ENCODE assay signal across 14 cellular contexts in the genomic region with DNA sequence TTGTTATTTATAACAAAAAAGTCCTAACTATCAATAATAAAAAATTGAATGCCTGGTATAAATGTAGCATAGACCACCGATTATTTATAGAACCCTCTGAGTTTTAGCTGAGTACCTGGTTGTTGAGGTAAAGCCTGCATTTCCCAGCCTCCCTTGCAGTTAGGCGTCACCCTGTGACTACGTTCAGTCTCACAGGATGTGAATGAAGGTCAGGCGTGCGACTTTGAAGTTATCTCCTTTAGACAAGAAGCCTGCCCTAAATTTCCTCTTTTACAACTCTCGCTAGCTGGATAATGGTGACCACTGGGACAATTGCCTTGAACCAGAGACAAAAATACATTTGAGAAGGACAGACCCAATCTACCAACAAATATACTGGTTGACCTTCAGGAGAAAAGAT.
DNase-seq lines count a peak whose midpoint lies in the region; ATAC-seq and TF ChIP-seq lines count a peak whose summit lies in the region.
"Had no signal": no experiment of that assay in that cellular context is flagged by ENCODE, and none has a peak within 500 bp of the region (broad histone marks: within the 10 kb centered on the region; RNA-seq: fewer than 3 reads in every experiment).

No MANE protein-coding gene starts in this region.

- no peaks in the 10 kb centered on the region for H3K27me3 Mint-ChIP-seq in activated naive CD4-positive, alpha-beta T cell treated with anti-CD3 and anti-CD28 coated beads, Interleukin-2, amount 10 ng/mL, durations not matched to agents 7 days and 5 days
- H3K27me3 Mint-ChIP-seq in activated B cell treated with CpG ODN at 0.5 μM for 24 hours (no peaks in the 10 kb centered on the region), immature natural killer cell (ENCODE audit: low read depth in 3 of 3) (peaks cover 0 to 3% (median 0%) of the 10 kb centered on the region in 3 donors)

- TF ChIP-seq CTCF in activated B cell treated with CpG ODN at 0.5 μM for 24 hours (IDR thresholded peaks at IDR 0.05) (no peak), esophagus squamous epithelium (IDR thresholded peaks at IDR 0.05) (no peak)

- H3K4me1 Mint-ChIP-seq in activated naive CD4-positive, alpha-beta T cell treated with anti-CD3 and anti-CD28 coated beads, Interleukin-2, amount 10 ng/mL, durations not matched to agents 7 days and 5 days, result peaks cover 60% of the 10 kb centered on the region
- H3K4me1 Mint-ChIP-seq in activated B cell treated with CpG ODN at 0.5 μM for 24 hours (peaks cover 67% of the 10 kb centered on the region), immature natural killer cell (peaks cover 15 to 26% of the 10 kb centered on the region in 2 donors)

- peak overlapping the region; percentile 83 for H3K27ac Mint-ChIP-seq in activated naive CD4-positive, alpha-beta T cell treated with anti-CD3 and anti-CD28 coated beads, Interleukin-2, amount 10 ng/mL, durations not matched to agents 7 days and 5 days
- peak overlapping the region; percentile 72 for H3K27ac Mint-ChIP-seq in activated B cell treated with CpG ODN at 0.5 μM for 24 hours
- peak overlapping the region in 3 of 6 donors; percentile 16 to 41 (median 33) for H3K27ac Mint-ChIP-seq in immature natural killer cell

- no peaks in the 10 kb centered on the region for H3K36me3 ChIP-seq in esophagus squamous epithelium
- H3K36me3 ChIP-seq: WERI-Rb-1 had no signal

- peak; percentile 55 for DNase-seq in activated naive CD4-positive, alpha-beta T cell treated with anti-CD3 and anti-CD28 coated beads, Interleukin-2, amount 10 ng/mL, durations not matched to agents 7 days and 5 days
- no peak for DNase-seq in activated naive CD4-positive, alpha-beta T cell treated with anti-CD3 and anti-CD28 coated beads, Interleukin-2, amount 50 U/mL, for 16 hours
- DNase-seq in activated B cell treated with CpG ODN at 0.5 μM for 24 hours, result no peak
- DNase-seq in immature natural killer cell, result peak; percentile 13 to 20 (median 16)
- DNase-seq in esophagus squamous epithelium (lab: John Stamatoyannopoulos, UW), result no peak
- DNase-seq: activated T-cell treated with anti-CD3 and anti-CD28 coated beads, Interleukin-2, amount 50 U/mL, for 1 hour; amygdala; foreskin fibroblast; GDM1; right cardiac atrium; WERI-Rb-1 had no signal

- no peak overlapping the region for H3K27ac ChIP-seq in esophagus squamous epithelium
- H3K27ac ChIP-seq: WERI-Rb-1 had no signal

- no peak for TF ChIP-seq POLR2A in esophagus squamous epithelium (IDR thresholded peaks at IDR 0.05)

- H3K4me3 ChIP-seq in esophagus squamous epithelium, result no peak overlapping the region

- no peaks in the 10 kb centered on the region for H3K27me3 ChIP-seq in esophagus squamous epithelium

- H3K9me3 Mint-ChIP-seq in activated naive CD4-positive, alpha-beta T cell treated with anti-CD3 and anti-CD28 coated beads, Interleukin-2, amount 10 ng/mL, durations not matched to agents 7 days and 5 days, result peaks cover 9% of the 10 kb centered on the region
- H3K9me3 Mint-ChIP-seq in activated B cell treated with CpG ODN at 0.5 μM for 24 hours (no peaks in the 10 kb centered on the region), immature natural killer cell (no peaks in the 10 kb centered on the region)

- WGBS in esophagus squamous epithelium, 2 donors, result 75 to 89% methylated on average over 5 to 6 of the region's 6 CpGs

- ATAC-seq in HG02798 (IDR thresholded peaks at IDR 0.05; ENCODE audit: poor library complexity, unreplicated experiment), result peak; percentile 22
- ATAC-seq in activated B cell treated with CpG ODN at 0.5 μM for 24 hours (ENCODE audit: low read depth), result no peak
- ATAC-seq in HG02588 (IDR thresholded peaks at IDR 0.05; ENCODE audit: unreplicated experiment), result no peak
- ATAC-seq in HG02981 (IDR thresholded peaks at IDR 0.05; ENCODE audit: unreplicated experiment), result no peak
- ATAC-seq: right cardiac atrium had no signal

- H3K36me3 Mint-ChIP-seq in activated naive CD4-positive, alpha-beta T cell treated with anti-CD3 and anti-CD28 coated beads, Interleukin-2, amount 10 ng/mL, durations not matched to agents 7 days and 5 days, result peaks cover 16% of the 10 kb centered on the region
- H3K36me3 Mint-ChIP-seq in activated B cell treated with CpG ODN at 0.5 μM for 24 hours (ENCODE audit: low read depth) (peaks cover 1% of the 10 kb centered on the region), immature natural killer cell (no peaks in the 10 kb centered on the region)

- no peaks in the 10 kb centered on the region for H3K9me3 ChIP-seq in esophagus squamous epithelium

- POLR2A ChIA-PET in activated B cell treated with CpG ODN at 0.5 μM for 24 hours (lab: Charles Lee), result interaction anchor here (0.7 to 1.7 kb wide), 2 partner anchors 17 to 68 kb away, joined by 3 to 4 read pairs; a partner anchor contains a TSS

- CTCF ChIA-PET in activated naive CD4-positive, alpha-beta T cell treated with anti-CD3 and anti-CD28 coated beads, Interleukin-2, amount 10 ng/mL, durations not matched to agents 7 days and 5 days (lab: Charles Lee), result interaction anchor here (0.6 to 2.7 kb wide), 6 partner anchors 9 to 445 kb away, joined by 3 to 13 read pairs (median 4); no protein-coding TSS in a partner anchor
- CTCF ChIA-PET in activated B cell treated with CpG ODN at 0.5 μM for 24 hours (lab: Charles Lee), result interaction anchor here (1.3 to 2.6 kb wide), 5 partner anchors 24 to 449 kb away, joined by 5 to 13 read pairs (median 10); no protein-coding TSS in a partner anchor

- peaks cover 0 to 12% (median 3%) of the 10 kb centered on the region in 3 donors for H3K4me1 ChIP-seq in esophagus squamous epithelium

- intact Hi-C loops in activated B cell treated with CpG ODN at 0.5 μM for 24 hours (cut with micrococcal nuclease) (no loop called here), esophagus squamous epithelium (cut with DNase I) (no loop called here)

- no peak overlapping the region for H3K4me3 Mint-ChIP-seq in activated naive CD4-positive, alpha-beta T cell treated with anti-CD3 and anti-CD28 coated beads, Interleukin-2, amount 10 ng/mL, durations not matched to agents 7 days and 5 days
- H3K4me3 Mint-ChIP-seq in activated B cell treated with CpG ODN at 0.5 μM for 24 hours (no peak overlapping the region), immature natural killer cell (peak overlapping the region in 1 of 5 donors; percentile 7)

Comparison
In these comparisons a context has a peak if more than half of its experiments do, and no peak if none do; other contexts are left out.
1. DNase-seq: peak in activated naive CD4-positive, alpha-beta T cell treated with anti-CD3 and anti-CD28 coated beads, Interleukin-2, amount 10 ng/mL, durations not matched to agents 7 days and 5 days (single experiment) and immature natural killer cell (3 of 3); none in activated naive CD4-positive, alpha-beta T cell treated with anti-CD3 and anti-CD28 coated beads, Interleukin-2, amount 50 U/mL, for 16 hours (single experiment), activated B cell treated with CpG ODN at 0.5 μM for 24 hours (single experiment) and esophagus squamous epithelium (single experiment).